Comparison of ENCODE assay signal across 20 cellular contexts in the genomic region with DNA sequence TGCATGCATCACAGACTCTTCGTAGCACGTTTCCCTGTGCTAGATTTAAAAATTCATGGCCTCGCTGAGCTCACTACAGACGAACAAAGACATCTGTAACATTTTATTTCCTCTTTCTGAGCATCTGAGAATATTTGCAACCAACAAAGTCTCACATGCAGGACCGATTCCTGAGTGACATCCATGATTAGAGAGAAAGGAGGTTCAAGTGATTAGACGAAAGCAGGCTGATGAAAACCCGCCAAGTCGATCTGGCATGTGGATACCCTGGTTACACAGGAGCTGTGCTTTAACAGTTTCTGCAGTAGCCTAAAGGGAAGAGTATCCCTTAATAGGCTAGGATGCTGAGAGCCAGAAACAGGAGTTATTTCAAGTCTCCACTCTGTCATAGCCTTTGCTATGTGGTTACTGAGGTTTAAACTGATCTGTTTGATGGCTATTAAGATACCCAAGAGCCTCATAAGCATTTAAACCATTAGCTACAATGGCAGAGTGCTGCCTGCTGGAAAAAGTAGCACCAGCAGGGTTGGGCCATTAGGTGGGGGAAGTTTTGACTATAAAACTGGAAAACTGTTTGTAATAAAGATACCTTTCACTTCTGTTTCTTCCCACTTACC.
DNase-seq lines count a peak whose midpoint lies in the region; ATAC-seq and TF ChIP-seq lines count a peak whose summit lies in the region.
"Had no signal": no experiment of that assay in that cellular context is flagged by ENCODE, and none has a peak within 500 bp of the region (broad histone marks: within the 10 kb centered on the region; RNA-seq: fewer than 3 reads in every experiment).

No MANE protein-coding gene starts in this region.

- H3K36me3 ChIP-seq in BLaER1 treated with 17β-estradiol and CSF1 and Interleukin-3, amounts not matched to agents 10 nM and 100 nM = peaks cover 0 to 9% (median 0%) of the 10 kb centered on the region in 11 experiments; a peak in 7 of 22 replicates
- H3K36me3 ChIP-seq in CD4-positive, alpha-beta memory T cell (ENCODE audit: insufficient read depth, low read length) = peaks cover 29% of the 10 kb centered on the region
- H3K36me3 ChIP-seq in upper lobe of right lung = no peaks in the 10 kb centered on the region
- H3K36me3 ChIP-seq: left ventricle myocardium inferior, transverse colon had no signal

- peaks cover 0 to 11% (median 0%) of the 10 kb centered on the region in 11 experiments; a peak in 3 of 22 replicates for H3K9me3 ChIP-seq in BLaER1 treated with 17β-estradiol and CSF1 and Interleukin-3, amounts not matched to agents 10 nM and 100 nM (replicated peaks in 1 of 11)
- H3K9me3 ChIP-seq in CD4-positive, alpha-beta memory T cell (ENCODE audit: control insufficient read depth in 1 of 2, low read length in 2 of 2) = no peaks in the 10 kb centered on the region
- no peaks in the 10 kb centered on the region for H3K9me3 ChIP-seq in upper lobe of right lung
- H3K9me3 ChIP-seq: body of pancreas, left ventricle myocardium inferior, transverse colon had no signal

- peak overlapping the region in 1 of 10 experiments; percentile 42; a peak in 1 of 20 replicates for H3K4me3 ChIP-seq in BLaER1 treated with 17β-estradiol and CSF1 and Interleukin-3, amounts not matched to agents 10 nM and 100 nM
- H3K4me3 ChIP-seq in CD4-positive, alpha-beta memory T cell (ENCODE audit: low read length in 2 of 2) = no peak overlapping the region
- H3K4me3 ChIP-seq in upper lobe of right lung = no peak overlapping the region
- H3K4me3 ChIP-seq: body of pancreas, GM23248, left ventricle myocardium inferior, transverse colon had no signal

- no peak for ATAC-seq in natural killer cell treated with Interleukin-12 subunit alpha and Interleukin-12 subunit beta and Interleukin-15 and Interleukin-18, amount 100 ng/mL, for 72 hours
- ATAC-seq in upper lobe of right lung = no peak
- ATAC-seq: body of pancreas had no signal

- peak overlapping the region in 1 of 8 donors; percentile 75 for H3K4me3 Mint-ChIP-seq in CD4-positive, alpha-beta memory T cell
- no peak overlapping the region for H3K4me3 Mint-ChIP-seq in activated T-helper 1 cell treated with anti-CD3 and anti-CD28 coated beads, Interleukin-12 subunit alpha, Interleukin-12 subunit beta, Interleukin-2, Interleukin-4 antibody, amounts not matched to agents 30 ng/mL and 10 ng/mL and 1 ng/mL, durations not matched to agents 14 hours and 24 hours and 36 hours
- peak overlapping the region; percentile 80 for H3K4me3 Mint-ChIP-seq in natural killer cell treated with Interleukin-12 subunit alpha and Interleukin-12 subunit beta and Interleukin-15 and Interleukin-18, amount 100 ng/mL, for 72 hours
- H3K4me3 Mint-ChIP-seq: naive B cell had no signal

- DNase-seq in CD4-positive, alpha-beta memory T cell = no peak
- DNase-seq in activated T-helper 1 cell treated with anti-CD3 and anti-CD28 coated beads, Interleukin-12 subunit alpha, Interleukin-12 subunit beta, Interleukin-2, Interleukin-4 antibody, amounts not matched to agents 30 ng/mL and 10 ng/mL and 1 ng/mL, durations not matched to agents 14 hours and 24 hours and 36 hours (ENCODE audit: low spot score) = no peak
- DNase-seq in natural killer cell treated with Interleukin-12 subunit alpha and Interleukin-12 subunit beta and Interleukin-15 and Interleukin-18, amount 100 ng/mL, for 72 hours (ENCODE audit: low spot score) = no peak
- DNase-seq in DMS114 treated with DMSO at 0.1 percent for 48 hours (lab: John Stamatoyannopoulos, UW; ENCODE audit: unreplicated experiment) (no peak), islet precursor cell (no peak), upper lobe of right lung (no peak)
- DNase-seq: activated CD4-positive, alpha-beta T cell treated with anti-CD3 and anti-CD28 coated beads for 36 hours; body of pancreas; dermis blood vessel endothelial cell; GM23248; hippocampal formation; left ventricle myocardium inferior; naive B cell; NCI-H1436 treated with DMSO at 0.1 percent for 48 hours; NCI-H446 treated with DMSO at 0.1 percent for 48 hours; stimulated activated CD4-positive, alpha-beta T cell treated with anti-CD3 and anti-CD28 coated beads, Interleukin-2, amount 100 ng/mL, for 24 hours; transverse colon had no signal

- H3K36me3 Mint-ChIP-seq in CD4-positive, alpha-beta memory T cell = peaks cover 35 to 37% of the 10 kb centered on the region in 2 donors
- peaks cover 37% of the 10 kb centered on the region for H3K36me3 Mint-ChIP-seq in activated T-helper 1 cell treated with anti-CD3 and anti-CD28 coated beads, Interleukin-12 subunit alpha, Interleukin-12 subunit beta, Interleukin-2, Interleukin-4 antibody, amounts not matched to agents 30 ng/mL and 10 ng/mL and 1 ng/mL, durations not matched to agents 14 hours and 24 hours and 36 hours (ENCODE audit: low read depth)
- peaks cover 34% of the 10 kb centered on the region for H3K36me3 Mint-ChIP-seq in natural killer cell treated with Interleukin-12 subunit alpha and Interleukin-12 subunit beta and Interleukin-15 and Interleukin-18, amount 100 ng/mL, for 72 hours
- H3K36me3 Mint-ChIP-seq: CD14-positive monocyte, naive B cell had no signal

- peaks cover 41 to 68% (median 53%) of the 10 kb centered on the region in 10 experiments for H3K4me1 ChIP-seq in BLaER1 treated with 17β-estradiol and CSF1 and Interleukin-3, amounts not matched to agents 10 nM and 100 nM
- peaks cover 68% of the 10 kb centered on the region for H3K4me1 ChIP-seq in CD4-positive, alpha-beta memory T cell (ENCODE audit: insufficient read depth, low read length)
- no peaks in the 10 kb centered on the region for H3K4me1 ChIP-seq in upper lobe of right lung
- H3K4me1 ChIP-seq: body of pancreas, left ventricle myocardium inferior, transverse colon had no signal

- peaks cover 35 to 43% (median 39%) of the 10 kb centered on the region in 4 donors for H3K4me1 Mint-ChIP-seq in CD4-positive, alpha-beta memory T cell
- peaks cover 35% of the 10 kb centered on the region for H3K4me1 Mint-ChIP-seq in activated T-helper 1 cell treated with anti-CD3 and anti-CD28 coated beads, Interleukin-12 subunit alpha, Interleukin-12 subunit beta, Interleukin-2, Interleukin-4 antibody, amounts not matched to agents 30 ng/mL and 10 ng/mL and 1 ng/mL, durations not matched to agents 14 hours and 24 hours and 36 hours (ENCODE audit: low read depth)
- peaks cover 42% of the 10 kb centered on the region in 2 donors for H3K4me1 Mint-ChIP-seq in natural killer cell treated with Interleukin-12 subunit alpha and Interleukin-12 subunit beta and Interleukin-15 and Interleukin-18, amount 100 ng/mL, for 72 hours (ENCODE audit: low read depth in 2 of 2)

- H3K9me3 Mint-ChIP-seq in CD4-positive, alpha-beta memory T cell = peaks cover 0 to 4% (median under 1%) of the 10 kb centered on the region in 8 donors
- H3K9me3 Mint-ChIP-seq in activated T-helper 1 cell treated with anti-CD3 and anti-CD28 coated beads, Interleukin-12 subunit alpha, Interleukin-12 subunit beta, Interleukin-2, Interleukin-4 antibody, amounts not matched to agents 30 ng/mL and 10 ng/mL and 1 ng/mL, durations not matched to agents 14 hours and 24 hours and 36 hours = peaks cover 4% of the 10 kb centered on the region
- peaks cover 6% of the 10 kb centered on the region for H3K9me3 Mint-ChIP-seq in natural killer cell treated with Interleukin-12 subunit alpha and Interleukin-12 subunit beta and Interleukin-15 and Interleukin-18, amount 100 ng/mL, for 72 hours
- H3K9me3 Mint-ChIP-seq: CD14-positive monocyte, naive B cell had no signal

- peak overlapping the region in 4 of 7 donors; percentile 77 to 96 (median 94) for H3K27ac Mint-ChIP-seq in CD4-positive, alpha-beta memory T cell
- peak overlapping the region; percentile 18 for H3K27ac Mint-ChIP-seq in activated T-helper 1 cell treated with anti-CD3 and anti-CD28 coated beads, Interleukin-12 subunit alpha, Interleukin-12 subunit beta, Interleukin-2, Interleukin-4 antibody, amounts not matched to agents 30 ng/mL and 10 ng/mL and 1 ng/mL, durations not matched to agents 14 hours and 24 hours and 36 hours
- no peak overlapping the region for H3K27ac Mint-ChIP-seq in natural killer cell treated with Interleukin-12 subunit alpha and Interleukin-12 subunit beta and Interleukin-15 and Interleukin-18, amount 100 ng/mL, for 72 hours

- peak overlapping the region in 8 of 11 experiments; percentile 56 to 81 (median 68); a peak in 15 of 22 replicates for H3K27ac ChIP-seq in BLaER1 treated with 17β-estradiol and CSF1 and Interleukin-3, amounts not matched to agents 10 nM and 100 nM
- peak overlapping the region; percentile 59 for H3K27ac ChIP-seq in CD4-positive, alpha-beta memory T cell (ENCODE audit: low read depth, low read length)
- no peak overlapping the region for H3K27ac ChIP-seq in upper lobe of right lung
- H3K27ac ChIP-seq: body of pancreas, GM23248, KMS-11, left ventricle myocardium inferior, transverse colon had no signal

- no peaks in the 10 kb centered on the region for H3K27me3 ChIP-seq in BLaER1 treated with 17β-estradiol and CSF1 and Interleukin-3, amounts not matched to agents 10 nM and 100 nM
- no peaks in the 10 kb centered on the region for H3K27me3 ChIP-seq in CD4-positive, alpha-beta memory T cell (ENCODE audit: insufficient read depth, low read length)
- no peaks in the 10 kb centered on the region for H3K27me3 ChIP-seq in upper lobe of right lung
- H3K27me3 ChIP-seq: body of pancreas, transverse colon had no signal

- peak overlapping the region in 5 of 11 experiments; percentile 13 to 55 (median 31); a peak in 4 of 22 replicates for H3K9ac ChIP-seq in BLaER1 treated with 17β-estradiol and CSF1 and Interleukin-3, amounts not matched to agents 10 nM and 100 nM
- H3K9ac ChIP-seq: GM23248, KMS-11 had no signal

- H3K4me2 ChIP-seq in BLaER1 treated with 17β-estradiol and CSF1 and Interleukin-3, amounts not matched to agents 10 nM and 100 nM = peak overlapping the region; percentile 65 to 89 (median 72); a peak in 21 of 22 replicates
- H3K4me2 ChIP-seq: KMS-11 had no signal

- POLR2A ChIA-PET in CD4-positive, alpha-beta memory T cell (lab: Charles Lee; ENCODE audit: partially characterized antibody) = interaction anchor here (1.1 to 2.8 kb wide), 6 partner anchors 12 to 84 kb away, joined by 4 to 14 read pairs (median 10); a partner anchor contains a TSS

- intact Hi-C loops in CD4-positive, alpha-beta memory T cell (cut with micrococcal nuclease) = loop anchor here (1.0 to 2.0 kb wide), 3 partner anchors 15 to 45 kb away; no protein-coding TSS in a partner anchor
- intact Hi-C loops in activated T-helper 1 cell treated with anti-CD3 and anti-CD28 coated beads, Interleukin-12 subunit alpha, Interleukin-12 subunit beta, Interleukin-2, Interleukin-4 antibody, amounts not matched to agents 30 ng/mL and 10 ng/mL and 1 ng/mL, durations not matched to agents 14 hours and 24 hours and 36 hours (cut with micrococcal nuclease) = loop anchor here (1.0 to 10.0 kb wide), 3 partner anchors 10 to 443 kb away; no protein-coding TSS in a partner anchor
- intact Hi-C loops in upper lobe of right lung (cut with DNase I) = no loop called here

- CTCF ChIA-PET in CD4-positive, alpha-beta memory T cell (lab: Charles Lee; ENCODE audit: partially characterized antibody) = interaction anchor here (0.9 to 2.5 kb wide), 7 partner anchors 10 to 104 kb away, joined by 3 to 9 read pairs (median 3); no protein-coding TSS in a partner anchor

- no peak for TF ChIP-seq CTCF in upper lobe of right lung (IDR thresholded peaks at IDR 0.05)

- H3K27me3 Mint-ChIP-seq in CD4-positive, alpha-beta memory T cell = no peaks in the 10 kb centered on the region
- H3K27me3 Mint-ChIP-seq in activated T-helper 1 cell treated with anti-CD3 and anti-CD28 coated beads, Interleukin-12 subunit alpha, Interleukin-12 subunit beta, Interleukin-2, Interleukin-4 antibody, amounts not matched to agents 30 ng/mL and 10 ng/mL and 1 ng/mL, durations not matched to agents 14 hours and 24 hours and 36 hours (ENCODE audit: insufficient read depth) = no peaks in the 10 kb centered on the region
- H3K27me3 Mint-ChIP-seq in natural killer cell treated with Interleukin-12 subunit alpha and Interleukin-12 subunit beta and Interleukin-15 and Interleukin-18, amount 100 ng/mL, for 72 hours = no peaks in the 10 kb centered on the region
- H3K27me3 Mint-ChIP-seq: activated CD4-positive, alpha-beta T cell treated with anti-CD3 and anti-CD28 coated beads for 36 hours had no signal

- no peaks in the 10 kb centered on the region for H4K20me1 ChIP-seq in BLaER1 treated with 17β-estradiol and CSF1 and Interleukin-3, amounts not matched to agents 10 nM and 100 nM

Comparison
In these comparisons a context has a peak if more than half of its experiments do, and no peak if none do; other contexts are left out.
1. H3K27ac Mint-ChIP-seq: peak in CD4-positive, alpha-beta memory T cell (4 of 7) and activated T-helper 1 cell treated with anti-CD3 and anti-CD28 coated beads, Interleukin-12 subunit alpha, Interleukin-12 subunit beta, Interleukin-2, Interleukin-4 antibody, amounts not matched to agents 30 ng/mL and 10 ng/mL and 1 ng/mL, durations not matched to agents 14 hours and 24 hours and 36 hours (single experiment); none in natural killer cell treated with Interleukin-12 subunit alpha and Interleukin-12 subunit beta and Interleukin-15 and Interleukin-18, amount 100 ng/mL, for 72 hours (0 of 2).